1 cellular context compared by ENCODE assay signal in the genomic region with DNA sequence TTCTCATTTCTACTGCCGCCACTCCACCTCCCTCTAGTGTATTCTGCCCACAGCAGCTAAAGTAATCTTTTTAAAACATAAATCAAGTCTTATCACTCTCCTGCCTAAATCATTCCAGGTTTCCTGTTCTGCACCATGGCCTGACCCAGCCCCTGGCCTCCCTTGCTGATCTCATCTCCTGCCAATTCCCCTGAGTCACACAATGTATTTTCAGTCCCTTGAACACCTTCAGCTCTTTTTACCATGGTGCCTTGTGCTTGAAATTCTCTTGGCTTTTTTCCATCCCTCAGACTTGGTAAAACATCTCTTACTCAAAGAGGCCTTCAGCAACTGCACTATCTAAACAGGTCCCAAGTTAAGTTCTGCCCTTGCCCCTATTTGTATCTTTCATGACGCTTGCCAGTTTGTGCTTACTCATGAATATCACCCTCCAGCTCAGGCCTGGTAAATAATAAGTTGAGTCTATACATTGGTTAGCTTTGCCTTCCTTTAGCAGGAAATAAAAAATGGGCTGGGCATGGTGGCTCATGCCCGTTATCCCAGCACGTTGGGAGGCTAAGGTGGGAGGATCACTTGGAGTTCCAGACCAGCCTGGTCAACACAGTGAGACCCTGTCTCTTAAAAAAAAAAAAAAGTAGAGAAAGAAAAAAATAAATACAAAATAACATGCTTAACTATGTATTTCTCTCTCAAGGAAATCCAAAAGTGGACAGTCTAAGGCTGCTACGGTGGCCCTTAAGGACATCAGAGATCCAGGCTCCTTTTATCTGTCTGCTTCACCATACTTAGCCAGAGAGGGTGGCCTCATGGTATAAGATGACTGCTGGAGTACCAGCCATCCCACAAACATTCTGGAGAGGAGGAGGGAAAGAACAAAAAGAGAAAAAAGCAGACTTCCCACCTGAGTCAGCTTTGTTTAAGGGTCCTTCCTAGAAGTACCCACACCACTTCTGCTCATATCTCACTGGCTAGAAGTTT.
TF ChIP-seq lines count a peak whose summit lies in the region.

No MANE protein-coding gene starts in this region.

TF ChIP-seq in K562, 482 proteins besides CTCF, POLR2A, EP300 and RAD21:
- TF ChIP-seq PKNOX1 (IDR thresholded peaks at IDR 0.05) (peak; percentile 81), MEIS2 (IDR thresholded peaks at IDR 0.05; ENCODE audit: partially characterized antibody) (peak; percentile 95), ARID1B (IDR thresholded peaks at IDR 0.05) (peak; percentile 57; the same call in 1 of the 2 replicates), ZNF316 (IDR thresholded peaks at IDR 0.05) (peak; percentile 72), NFE2 (IDR thresholded peaks at IDR 0.05; ENCODE audit: low read depth) (peak; percentile 56; the same call in 1 of the 2 replicates), C11orf30 (IDR thresholded peaks at IDR 0.05; ENCODE audit: low read depth) (peak; percentile 64; the same call in 1 of the 2 replicates), RCOR1 (IDR thresholded peaks at IDR 0.05; ENCODE audit: borderline replicate concordance in 1 of 2, low read depth in 2 of 2, low read length in 2 of 2) (peak in 1 of 2 experiments; percentile 95; a peak in 2 of 4 replicates), ZKSCAN3 (CRISPR knock-in tag; IDR thresholded peaks at IDR 0.05) (no peak), ATF3 (IDR thresholded peaks at IDR 0.05) (peak; percentile 75), ATF3 (CRISPR knock-in tag; conservative IDR thresholded peaks at IDR 0.05) (no peak), SMARCE1 (IDR thresholded peaks at IDR 0.05) (peak; percentile 73), CTBP1 (IDR thresholded peaks at IDR 0.05; ENCODE audit: borderline replicate concordance) (peak; percentile 12; the same call in 1 of the 2 replicates), TSHZ1 (CRISPR knock-in tag; IDR thresholded peaks at IDR 0.05) (no peak), POLR2G (IDR thresholded peaks at IDR 0.05; ENCODE audit: low read depth, low read length) (no peak), CBFA2T3 (IDR thresholded peaks at IDR 0.05) (peak; percentile 36), ZNF589 (CRISPR knock-in tag; IDR thresholded peaks at IDR 0.05; ENCODE audit: low read depth) (0 out of 2 replicates have a peak, but pooled peaks have one; percentile 33), BACH1 (tag; IDR thresholded peaks at IDR 0.05) (peak; percentile 93; the same call in 1 of the 2 replicates), KDM1A (IDR thresholded peaks at IDR 0.05) (peak; percentile 87 to 90), CBFA2T2 (conservative IDR thresholded peaks at IDR 0.05) (0 out of 2 replicates have a peak, but pooled peaks have one; percentile 7), XRCC3 (IDR thresholded peaks at IDR 0.05) (no peak), HDGF (IDR thresholded peaks at IDR 0.05) (no peak), ZNF174 (CRISPR knock-in tag; IDR thresholded peaks at IDR 0.05) (no peak), MAFG (tag; conservative IDR thresholded peaks at IDR 0.05) (peak; percentile 67), MAFK (IDR thresholded peaks at IDR 0.05; ENCODE audit: low read length) (peak; percentile 37; the same call in 1 of the 2 replicates), JUND (IDR thresholded peaks at IDR 0.05; ENCODE audit: borderline replicate concordance, low read depth, low read length) (peak; percentile 68; the same call in 1 of the 2 replicates), JUND (tag; IDR thresholded peaks at IDR 0.05; ENCODE audit: borderline replicate concordance, low read depth, low read length) (peak; percentile 75; the same call in 1 of the 3 replicates), HDAC2 (IDR thresholded peaks at IDR 0.05) (peak; percentile 39; the same call in 1 of the 2 replicates), JUN (IDR thresholded peaks at IDR 0.05; ENCODE audit: borderline replicate concordance, low read depth, low read length) (0 out of 2 replicates have a peak, but pooled peaks have one; percentile 14), JUN (CRISPR knock-in tag; IDR thresholded peaks at IDR 0.05; ENCODE audit: borderline replicate concordance) (no peak), ETV1 (tag; conservative IDR thresholded peaks at IDR 0.05; ENCODE audit: low read depth) (peak; percentile 85), HDAC1 (IDR thresholded peaks at IDR 0.05) (peak in 1 of 2 experiments; percentile 29; a peak in 1 of 4 replicates), PHF21A (IDR thresholded peaks at IDR 0.05; ENCODE audit: borderline replicate concordance, low read depth) (0 out of 2 replicates have a peak, but pooled peaks have one; percentile 31), PPARD (CRISPR knock-in tag; IDR thresholded peaks at IDR 0.05) (no peak), ZNF407 (IDR thresholded peaks at IDR 0.05; ENCODE audit: low read depth) (0 out of 2 replicates have a peak, but pooled peaks have one; percentile 15), DPF2 (IDR thresholded peaks at IDR 0.05) (0 out of 2 replicates have a peak, but pooled peaks have one; percentile 52), PHF20 (IDR thresholded peaks at IDR 0.05; ENCODE audit: partially characterized antibody) (no peak)
- TF ChIP-seq, protein P1, sequence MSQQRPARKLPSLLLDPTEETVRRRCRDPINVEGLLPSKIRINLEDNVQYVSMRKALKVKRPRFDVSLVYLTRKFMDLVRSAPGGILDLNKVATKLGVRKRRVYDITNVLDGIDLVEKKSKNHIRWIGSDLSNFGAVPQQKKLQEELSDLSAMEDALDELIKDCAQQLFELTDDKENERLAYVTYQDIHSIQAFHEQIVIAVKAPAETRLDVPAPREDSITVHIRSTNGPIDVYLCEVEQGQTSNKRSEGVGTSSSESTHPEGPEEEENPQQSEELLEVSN (IDR thresholded peaks at IDR 0.05; ENCODE audit: borderline replicate concordance in 1 of 2, extremely low read depth in 1 of 2, insufficient read depth in 1 of 2, insufficient read length in 1 of 2, low read depth in 1 of 2, low read length in 1 of 2, poor library complexity in 1 of 2, severe bottlenecking in 1 of 2) = no peak
- TF ChIP-seq, protein P2, sequence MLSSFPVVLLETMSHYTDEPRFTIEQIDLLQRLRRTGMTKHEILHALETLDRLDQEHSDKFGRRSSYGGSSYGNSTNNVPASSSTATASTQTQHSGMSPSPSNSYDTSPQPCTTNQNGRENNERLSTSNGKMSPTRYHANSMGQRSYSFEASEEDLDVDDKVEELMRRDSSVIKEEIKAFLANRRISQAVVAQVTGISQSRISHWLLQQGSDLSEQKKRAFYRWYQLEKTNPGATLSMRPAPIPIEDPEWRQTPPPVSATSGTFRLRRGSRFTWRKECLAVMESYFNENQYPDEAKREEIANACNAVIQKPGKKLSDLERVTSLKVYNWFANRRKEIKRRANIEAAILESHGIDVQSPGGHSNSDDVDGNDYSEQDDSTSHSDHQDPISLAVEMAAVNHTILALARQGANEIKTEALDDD (IDR thresholded peaks at IDR 0.05) = 0 out of 2 replicates have a peak, but pooled peaks have one; percentile 32
- TF ChIP-seq, protein P3, sequence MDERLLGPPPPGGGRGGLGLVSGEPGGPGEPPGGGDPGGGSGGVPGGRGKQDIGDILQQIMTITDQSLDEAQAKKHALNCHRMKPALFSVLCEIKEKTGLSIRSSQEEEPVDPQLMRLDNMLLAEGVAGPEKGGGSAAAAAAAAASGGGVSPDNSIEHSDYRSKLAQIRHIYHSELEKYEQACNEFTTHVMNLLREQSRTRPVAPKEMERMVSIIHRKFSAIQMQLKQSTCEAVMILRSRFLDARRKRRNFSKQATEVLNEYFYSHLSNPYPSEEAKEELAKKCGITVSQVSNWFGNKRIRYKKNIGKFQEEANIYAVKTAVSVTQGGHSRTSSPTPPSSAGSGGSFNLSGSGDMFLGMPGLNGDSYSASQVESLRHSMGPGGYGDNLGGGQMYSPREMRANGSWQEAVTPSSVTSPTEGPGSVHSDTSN (CRISPR knock-in tag; IDR thresholded peaks at IDR 0.05; ENCODE audit: low read depth) = no peak
- TF ChIP-seq, protein P3 (tag; conservative IDR thresholded peaks at IDR 0.05; ENCODE audit: low read depth) = peak; percentile 94
